ENCODE assay signal across 14 cellular contexts in genomic region chr5:149212203-149212951, GRCh38. TPM values are rescaled to one million over a fixed set of nuclear protein-coding genes. Genes with fewer than 3 reads are reported as not detected.
DNase-seq lines count a peak whose midpoint lies in the region; ATAC-seq and TF ChIP-seq lines count a peak whose summit lies in the region.
"Had no signal": no experiment of that assay in that cellular context is flagged by ENCODE, and none has a peak within 500 bp of the region (broad histone marks: within the 10 kb centered on the region; RNA-seq: fewer than 3 reads in every experiment).

No MANE protein-coding gene starts in this region.

- POLR2A ChIA-PET in CD8-positive, alpha-beta memory T cell (lab: Charles Lee) = no interaction called here

- no peak overlapping the region for H3K4me3 Mint-ChIP-seq in CD8-positive, alpha-beta memory T cell
- H3K4me3 Mint-ChIP-seq: activated naive CD8-positive, alpha-beta T cell treated with anti-CD3 and anti-CD28 coated beads for 36 hours; mesothelial cell of epicardium had no signal

- CTCF ChIA-PET in CD8-positive, alpha-beta memory T cell (lab: Charles Lee) = interaction anchor here (0.6 to 1.6 kb wide), 2 partner anchors 8 to 434 kb away, joined by 3 to 4 read pairs; no protein-coding TSS in a partner anchor

- H3K27me3 ChIP-seq in heart left ventricle (no peaks in the 10 kb centered on the region), transverse colon (no peaks in the 10 kb centered on the region)
- H3K27me3 ChIP-seq in CD8-positive, alpha-beta memory T cell (ENCODE audit: insufficient read depth, low read length, poor library complexity, severe bottlenecking) = no peaks in the 10 kb centered on the region
- H3K27me3 ChIP-seq: tibial nerve had no signal

- TF ChIP-seq EP300 in transverse colon (IDR thresholded peaks at IDR 0.05; ENCODE audit: low read depth) = no peak

- H3K27ac ChIP-seq in heart left ventricle = peak overlapping the region in 9 of 12 donors; percentile 5 to 49 (median 17)
- peak overlapping the region; percentile 6 to 50 (median 38) for H3K27ac ChIP-seq in transverse colon
- H3K27ac ChIP-seq in CD8-positive, alpha-beta memory T cell (ENCODE audit: low read depth, low read length) = no peak overlapping the region

- ATAC-seq in heart left ventricle = peak in 1 of 4 donors; percentile 29
- ATAC-seq in Right ventricle myocardium inferior = no peak
- no peak for ATAC-seq in HG03571 (IDR thresholded peaks at IDR 0.05; ENCODE audit: unreplicated experiment)

- no peaks in the 10 kb centered on the region for H3K36me3 Mint-ChIP-seq in CD8-positive, alpha-beta memory T cell
- H3K36me3 Mint-ChIP-seq: activated naive CD8-positive, alpha-beta T cell treated with anti-CD3 and anti-CD28 coated beads for 36 hours; mesothelial cell of epicardium had no signal

- intact Hi-C loops in heart left ventricle (cut with DNase I) (no loop called here), Right ventricle myocardium inferior (cut with DNase I) (no loop called here), transverse colon (cut with DNase I; ENCODE audit: low total_unique reads) (no loop called here)

- H3K9me3 Mint-ChIP-seq in CD8-positive, alpha-beta memory T cell = no peaks in the 10 kb centered on the region
- H3K9me3 Mint-ChIP-seq: activated naive CD8-positive, alpha-beta T cell treated with anti-CD3 and anti-CD28 coated beads for 36 hours; mesothelial cell of epicardium had no signal

- TF ChIP-seq POLR2A in heart left ventricle (IDR thresholded peaks at IDR 0.05) = no peak
- TF ChIP-seq POLR2A in transverse colon (IDR thresholded peaks at IDR 0.05) = no peak

- peaks cover 0 to 13% (median 8%) of the 10 kb centered on the region in 3 donors for H3K4me1 Mint-ChIP-seq in CD8-positive, alpha-beta memory T cell
- H3K4me1 Mint-ChIP-seq: mesothelial cell of epicardium had no signal

- no peak for DNase-seq in heart left ventricle
- DNase-seq in Right ventricle myocardium inferior (ENCODE audit: missing footprints) = no peak
- peak; percentile 99 for DNase-seq in amniotic epithelial cell (ENCODE audit: low read depth)
- peak; percentile 71 for DNase-seq in glomerular endothelial cell (ENCODE audit: extremely low read depth, low read depth, low spot score)
- DNase-seq in transverse colon = no peak
- no peak for DNase-seq in CD8-positive, alpha-beta memory T cell
- DNase-seq in NCI-H2171 (lab: John Stamatoyannopoulos, UW) = no peak
- DNase-seq: activated naive CD8-positive, alpha-beta T cell treated with anti-CD3 and anti-CD28 coated beads for 36 hours; effector CD8-positive, alpha-beta T cell; NCI-H187 had no signal

- H3K27me3 Mint-ChIP-seq in CD8-positive, alpha-beta memory T cell = peaks cover 0 to 12% of the 10 kb centered on the region in 2 donors
- H3K27me3 Mint-ChIP-seq: activated naive CD8-positive, alpha-beta T cell treated with anti-CD3 and anti-CD28 coated beads for 36 hours had no signal

- in situ Hi-C loops in transverse colon (cut with MboI; ENCODE audit: low pct_ligation_motif_present in 1 of 4, low pct_unique_long_range_greater_than_20kb in 1 of 4, low sequenced_read_pairs in 3 of 4) = no loop called here

- WGBS in heart left ventricle, 4 donors = 65 to 76% (median 71%) methylated on average over 7 of the region's 7 CpGs
- 68% methylated on average over 6 to 7 of the region's 7 CpGs for WGBS in transverse colon (ENCODE audit: low coverage in 1 of 2), 2 donors

- H3K36me3 ChIP-seq in heart left ventricle (peaks cover 0 to 64% (median 42%) of the 10 kb centered on the region in 9 donors), transverse colon (no peaks in the 10 kb centered on the region)
- no peaks in the 10 kb centered on the region for H3K36me3 ChIP-seq in CD8-positive, alpha-beta memory T cell (ENCODE audit: insufficient read depth, low read length)

- H3K4me1 ChIP-seq in heart left ventricle (peaks cover 0 to 48% (median 30%) of the 10 kb centered on the region in 12 donors), transverse colon (peaks cover 0 to 13% (median 0%) of the 10 kb centered on the region in 4 donors)
- H3K4me1 ChIP-seq in CD8-positive, alpha-beta memory T cell (ENCODE audit: insufficient read depth, low read length) = no peaks in the 10 kb centered on the region

- TF ChIP-seq CTCF in heart left ventricle (IDR thresholded peaks at IDR 0.05) (no peak), transverse colon (IDR thresholded peaks at IDR 0.05) (no peak)

- H3K4me3 ChIP-seq in heart left ventricle = no peak overlapping the region
- H3K4me3 ChIP-seq in transverse colon = no peak overlapping the region
- no peak overlapping the region for H3K4me3 ChIP-seq in CD8-positive, alpha-beta memory T cell (ENCODE audit: low read length)
- H3K4me3 ChIP-seq: tibial nerve had no signal

- no peaks in the 10 kb centered on the region for H3K9me3 ChIP-seq in heart left ventricle
- H3K9me3 ChIP-seq in transverse colon = no peaks in the 10 kb centered on the region
- no peaks in the 10 kb centered on the region for H3K9me3 ChIP-seq in CD8-positive, alpha-beta memory T cell (ENCODE audit: low read length)
- H3K9me3 ChIP-seq: tibial nerve had no signal

- peak overlapping the region in 1 of 8 donors; percentile 73 for H3K27ac Mint-ChIP-seq in CD8-positive, alpha-beta memory T cell
- H3K27ac Mint-ChIP-seq: activated naive CD8-positive, alpha-beta T cell treated with anti-CD3 and anti-CD28 coated beads for 36 hours; mesothelial cell of epicardium had no signal

RNA-seq across cellular contexts. Expression of gene AFAP1L1, which starts 59.3 kb away (rescaled TPM):
- total RNA-seq in heart left ventricle (10 to 100 TPM; 30.4 to 57.7 (median 45.0) TPM), Right ventricle myocardium inferior (46.9 TPM), glomerular endothelial cell (156 and 274 TPM in 2 replicates), transverse colon (1 to 10 TPM; 2.2 to 4.1 (median 3.0) TPM)
- 10 to 100 TPM; 32.2 to 49.5 TPM for polyA plus RNA-seq in heart left ventricle
- total RNA-seq in CD8-positive, alpha-beta memory T cell = under 1 TPM in 1 of 2 experiments, not detected in 1; 0.18 TPM
- polyA plus RNA-seq in CD8-positive, alpha-beta memory T cell = not detected
- total RNA-seq: T-helper 1 cell treated with Interleukin-12 subunit alpha and Interleukin-12 subunit beta and Interleukin-4 antibody, amounts not matched to agents 30 ng/mL and 1 ng/mL, for 36 hours had no signal

Comparison
In these comparisons a context has a peak if more than half of its experiments do, and no peak if none do; other contexts are left out.
1. DNase-seq: peak in amniotic epithelial cell (single experiment) and glomerular endothelial cell (single experiment); none in heart left ventricle (0 of 5), Right ventricle myocardium inferior (single experiment), transverse colon (single experiment), CD8-positive, alpha-beta memory T cell (0 of 5) and NCI-H2171 (single experiment).